Comparison of ENCODE assay signal across 1 cellular context in the genomic region with DNA sequence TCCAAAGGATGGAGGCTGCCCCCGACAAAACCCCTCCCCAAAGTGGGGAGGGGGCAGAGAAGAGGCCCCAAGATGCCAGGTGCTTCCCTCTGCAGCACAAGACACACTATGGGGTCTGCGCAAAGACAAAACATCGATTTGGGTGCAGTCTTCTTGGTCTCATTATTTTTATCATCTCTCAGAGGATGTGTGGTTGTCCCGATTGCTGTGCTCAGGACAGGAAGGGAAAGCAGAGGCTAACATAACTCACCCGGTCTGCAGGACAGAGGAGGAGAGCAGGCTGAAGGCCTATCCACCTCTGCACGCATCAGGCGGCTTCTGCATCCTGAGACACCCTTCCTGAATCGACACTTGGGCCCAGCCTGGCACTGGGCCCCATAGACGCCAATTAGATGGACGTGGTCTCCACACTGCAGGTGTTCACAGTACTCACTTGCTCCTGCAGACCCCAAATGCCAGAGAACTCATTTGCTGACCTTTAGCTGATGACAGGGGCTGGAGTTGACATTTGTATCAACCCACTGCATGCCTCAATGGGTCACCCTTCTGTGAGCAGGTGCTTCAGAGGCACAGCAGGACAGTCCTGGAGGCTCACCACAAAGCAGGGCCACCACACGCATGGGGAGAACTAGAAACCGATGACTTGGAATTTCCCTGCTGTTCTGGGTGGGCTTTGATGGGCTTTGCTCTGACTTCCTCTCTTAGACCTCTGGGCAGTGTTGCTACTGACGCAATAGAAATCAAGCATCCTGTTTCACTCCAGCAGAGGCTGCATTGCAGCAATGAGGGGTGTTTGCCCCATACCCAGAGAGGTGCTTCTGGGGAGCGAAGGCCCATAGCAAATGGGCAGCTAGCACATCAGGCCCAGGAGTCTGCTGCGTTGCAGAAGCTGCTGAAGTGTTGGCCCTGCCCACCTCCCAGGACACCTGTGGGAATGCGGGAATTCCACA.
TF ChIP-seq lines count a peak whose summit lies in the region.

No MANE protein-coding gene starts in this region.

TF ChIP-seq in GM12878, 131 proteins besides CTCF, POLR2A, EP300 and RAD21 (continued from another document and continues in another):
- TF ChIP-seq, protein P1, sequence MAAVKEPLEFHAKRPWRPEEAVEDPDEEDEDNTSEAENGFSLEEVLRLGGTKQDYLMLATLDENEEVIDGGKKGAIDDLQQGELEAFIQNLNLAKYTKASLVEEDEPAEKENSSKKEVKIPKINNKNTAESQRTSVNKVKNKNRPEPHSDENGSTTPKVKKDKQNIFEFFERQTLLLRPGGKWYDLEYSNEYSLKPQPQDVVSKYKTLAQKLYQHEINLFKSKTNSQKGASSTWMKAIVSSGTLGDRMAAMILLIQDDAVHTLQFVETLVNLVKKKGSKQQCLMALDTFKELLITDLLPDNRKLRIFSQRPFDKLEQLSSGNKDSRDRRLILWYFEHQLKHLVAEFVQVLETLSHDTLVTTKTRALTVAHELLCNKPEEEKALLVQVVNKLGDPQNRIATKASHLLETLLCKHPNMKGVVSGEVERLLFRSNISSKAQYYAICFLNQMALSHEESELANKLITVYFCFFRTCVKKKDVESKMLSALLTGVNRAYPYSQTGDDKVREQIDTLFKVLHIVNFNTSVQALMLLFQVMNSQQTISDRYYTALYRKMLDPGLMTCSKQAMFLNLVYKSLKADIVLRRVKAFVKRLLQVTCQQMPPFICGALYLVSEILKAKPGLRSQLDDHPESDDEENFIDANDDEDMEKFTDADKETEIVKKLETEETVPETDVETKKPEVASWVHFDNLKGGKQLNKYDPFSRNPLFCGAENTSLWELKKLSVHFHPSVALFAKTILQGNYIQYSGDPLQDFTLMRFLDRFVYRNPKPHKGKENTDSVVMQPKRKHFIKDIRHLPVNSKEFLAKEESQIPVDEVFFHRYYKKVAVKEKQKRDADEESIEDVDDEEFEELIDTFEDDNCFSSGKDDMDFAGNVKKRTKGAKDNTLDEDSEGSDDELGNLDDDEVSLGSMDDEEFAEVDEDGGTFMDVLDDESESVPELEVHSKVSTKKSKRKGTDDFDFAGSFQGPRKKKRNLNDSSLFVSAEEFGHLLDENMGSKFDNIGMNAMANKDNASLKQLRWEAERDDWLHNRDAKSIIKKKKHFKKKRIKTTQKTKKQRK (IDR thresholded peaks at IDR 0.05; ENCODE audit: low read depth, low read length), result no peak
- no peak for TF ChIP-seq EGR1 (IDR thresholded peaks at IDR 0.05; ENCODE audit: borderline replicate concordance in 1 of 2, low read depth in 2 of 2, low read length in 2 of 2)
- no peak for TF ChIP-seq ZNF274 (IDR thresholded peaks at IDR 0.05; ENCODE audit: insufficient read depth, insufficient read length)
- peak; percentile 98 for TF ChIP-seq SPI1 (IDR thresholded peaks at IDR 0.05; ENCODE audit: borderline replicate concordance, insufficient read depth, low read depth, low read length)
- TF ChIP-seq SIN3A (IDR thresholded peaks at IDR 0.05; ENCODE audit: low read depth, low read length), result no peak
- TF ChIP-seq, protein P2, sequence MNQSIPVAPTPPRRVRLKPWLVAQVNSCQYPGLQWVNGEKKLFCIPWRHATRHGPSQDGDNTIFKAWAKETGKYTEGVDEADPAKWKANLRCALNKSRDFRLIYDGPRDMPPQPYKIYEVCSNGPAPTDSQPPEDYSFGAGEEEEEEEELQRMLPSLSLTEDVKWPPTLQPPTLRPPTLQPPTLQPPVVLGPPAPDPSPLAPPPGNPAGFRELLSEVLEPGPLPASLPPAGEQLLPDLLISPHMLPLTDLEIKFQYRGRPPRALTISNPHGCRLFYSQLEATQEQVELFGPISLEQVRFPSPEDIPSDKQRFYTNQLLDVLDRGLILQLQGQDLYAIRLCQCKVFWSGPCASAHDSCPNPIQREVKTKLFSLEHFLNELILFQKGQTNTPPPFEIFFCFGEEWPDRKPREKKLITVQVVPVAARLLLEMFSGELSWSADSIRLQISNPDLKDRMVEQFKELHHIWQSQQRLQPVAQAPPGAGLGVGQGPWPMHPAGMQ (IDR thresholded peaks at IDR 0.05; ENCODE audit: borderline replicate concordance), result no peak
- TF ChIP-seq BMI1 (IDR thresholded peaks at IDR 0.05; ENCODE audit: borderline replicate concordance), result peak; percentile 59; the same call in 1 of the 2 replicates
- peak; percentile 86 to 89 for TF ChIP-seq BHLHE40 (IDR thresholded peaks at IDR 0.05; ENCODE audit: borderline replicate concordance in 1 of 2, low read depth in 2 of 2, low read length in 1 of 2)
- TF ChIP-seq, protein P3, sequence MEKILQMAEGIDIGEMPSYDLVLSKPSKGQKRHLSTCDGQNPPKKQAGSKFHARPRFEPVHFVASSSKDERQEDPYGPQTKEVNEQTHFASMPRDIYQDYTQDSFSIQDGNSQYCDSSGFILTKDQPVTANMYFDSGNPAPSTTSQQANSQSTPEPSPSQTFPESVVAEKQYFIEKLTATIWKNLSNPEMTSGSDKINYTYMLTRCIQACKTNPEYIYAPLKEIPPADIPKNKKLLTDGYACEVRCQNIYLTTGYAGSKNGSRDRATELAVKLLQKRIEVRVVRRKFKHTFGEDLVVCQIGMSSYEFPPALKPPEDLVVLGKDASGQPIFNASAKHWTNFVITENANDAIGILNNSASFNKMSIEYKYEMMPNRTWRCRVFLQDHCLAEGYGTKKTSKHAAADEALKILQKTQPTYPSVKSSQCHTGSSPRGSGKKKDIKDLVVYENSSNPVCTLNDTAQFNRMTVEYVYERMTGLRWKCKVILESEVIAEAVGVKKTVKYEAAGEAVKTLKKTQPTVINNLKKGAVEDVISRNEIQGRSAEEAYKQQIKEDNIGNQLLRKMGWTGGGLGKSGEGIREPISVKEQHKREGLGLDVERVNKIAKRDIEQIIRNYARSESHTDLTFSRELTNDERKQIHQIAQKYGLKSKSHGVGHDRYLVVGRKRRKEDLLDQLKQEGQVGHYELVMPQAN (conservative IDR thresholded peaks at IDR 0.05), result peak; percentile 58
- peak; percentile 75 for TF ChIP-seq SMAD5 (IDR thresholded peaks at IDR 0.05; ENCODE audit: low read depth)
- TF ChIP-seq ZNF24 (IDR thresholded peaks at IDR 0.05), result no peak
- TF ChIP-seq RB1 (IDR thresholded peaks at IDR 0.05; ENCODE audit: borderline replicate concordance), result no peak; the same call in 1 of the 2 replicates
- peak; percentile 77 for TF ChIP-seq TAF1 (IDR thresholded peaks at IDR 0.05; ENCODE audit: borderline replicate concordance, low read depth, low read length)
- TF ChIP-seq MXI1 (IDR thresholded peaks at IDR 0.05; ENCODE audit: low read depth, low read length), result peak; percentile 44; the same call in 1 of the 2 replicates
- TF ChIP-seq YBX1 (IDR thresholded peaks at IDR 0.05), result no peak
- peak; percentile 91 for TF ChIP-seq MTA2 (IDR thresholded peaks at IDR 0.05; ENCODE audit: low read depth)
- peak; percentile 96 for TF ChIP-seq ZBED1 (IDR thresholded peaks at IDR 0.05; ENCODE audit: borderline replicate concordance)
- no peak for TF ChIP-seq SIX5 (IDR thresholded peaks at IDR 0.05; ENCODE audit: low read depth, low read length, severe bottlenecking)
- TF ChIP-seq YY1 (IDR thresholded peaks at IDR 0.05; ENCODE audit: low read depth, low read length), result peak; percentile 72
- TF ChIP-seq CHD2 (IDR thresholded peaks at IDR 0.05; ENCODE audit: borderline replicate concordance, low read depth, low read length), result peak; percentile 73; the same call in 1 of the 2 replicates
- TF ChIP-seq KDM1A (IDR thresholded peaks at IDR 0.05; ENCODE audit: borderline replicate concordance), result no peak
- TF ChIP-seq POU2F2 (IDR thresholded peaks at IDR 0.05; ENCODE audit: borderline replicate concordance, low read depth, low read length), result peak; percentile 92
- no peak for TF ChIP-seq EZH2 (IDR thresholded peaks at IDR 0.05; ENCODE audit: borderline replicate concordance, control insufficient read depth, low read depth, low read length)
- TF ChIP-seq, protein P4, sequence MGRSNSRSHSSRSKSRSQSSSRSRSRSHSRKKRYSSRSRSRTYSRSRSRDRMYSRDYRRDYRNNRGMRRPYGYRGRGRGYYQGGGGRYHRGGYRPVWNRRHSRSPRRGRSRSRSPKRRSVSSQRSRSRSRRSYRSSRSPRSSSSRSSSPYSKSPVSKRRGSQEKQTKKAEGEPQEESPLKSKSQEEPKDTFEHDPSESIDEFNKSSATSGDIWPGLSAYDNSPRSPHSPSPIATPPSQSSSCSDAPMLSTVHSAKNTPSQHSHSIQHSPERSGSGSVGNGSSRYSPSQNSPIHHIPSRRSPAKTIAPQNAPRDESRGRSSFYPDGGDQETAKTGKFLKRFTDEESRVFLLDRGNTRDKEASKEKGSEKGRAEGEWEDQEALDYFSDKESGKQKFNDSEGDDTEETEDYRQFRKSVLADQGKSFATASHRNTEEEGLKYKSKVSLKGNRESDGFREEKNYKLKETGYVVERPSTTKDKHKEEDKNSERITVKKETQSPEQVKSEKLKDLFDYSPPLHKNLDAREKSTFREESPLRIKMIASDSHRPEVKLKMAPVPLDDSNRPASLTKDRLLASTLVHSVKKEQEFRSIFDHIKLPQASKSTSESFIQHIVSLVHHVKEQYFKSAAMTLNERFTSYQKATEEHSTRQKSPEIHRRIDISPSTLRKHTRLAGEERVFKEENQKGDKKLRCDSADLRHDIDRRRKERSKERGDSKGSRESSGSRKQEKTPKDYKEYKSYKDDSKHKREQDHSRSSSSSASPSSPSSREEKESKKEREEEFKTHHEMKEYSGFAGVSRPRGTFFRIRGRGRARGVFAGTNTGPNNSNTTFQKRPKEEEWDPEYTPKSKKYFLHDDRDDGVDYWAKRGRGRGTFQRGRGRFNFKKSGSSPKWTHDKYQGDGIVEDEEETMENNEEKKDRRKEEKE (IDR thresholded peaks at IDR 0.05), result no peak
- TF ChIP-seq IKZF1 (conservative IDR thresholded peaks at IDR 0.05), result peak; percentile 97
- no peak for TF ChIP-seq CBX3 (IDR thresholded peaks at IDR 0.05; ENCODE audit: borderline replicate concordance, low read depth)
- TF ChIP-seq, protein P5, sequence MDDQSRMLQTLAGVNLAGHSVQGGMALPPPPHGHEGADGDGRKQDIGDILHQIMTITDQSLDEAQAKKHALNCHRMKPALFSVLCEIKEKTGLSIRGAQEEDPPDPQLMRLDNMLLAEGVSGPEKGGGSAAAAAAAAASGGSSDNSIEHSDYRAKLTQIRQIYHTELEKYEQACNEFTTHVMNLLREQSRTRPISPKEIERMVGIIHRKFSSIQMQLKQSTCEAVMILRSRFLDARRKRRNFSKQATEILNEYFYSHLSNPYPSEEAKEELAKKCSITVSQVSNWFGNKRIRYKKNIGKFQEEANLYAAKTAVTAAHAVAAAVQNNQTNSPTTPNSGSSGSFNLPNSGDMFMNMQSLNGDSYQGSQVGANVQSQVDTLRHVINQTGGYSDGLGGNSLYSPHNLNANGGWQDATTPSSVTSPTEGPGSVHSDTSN (IDR thresholded peaks at IDR 0.05; ENCODE audit: insufficient replicate concordance, low read depth, low read length), result no peak
- TF ChIP-seq SUZ12 (IDR thresholded peaks at IDR 0.05; ENCODE audit: unreplicated experiment), result no peak
- TF ChIP-seq, protein P6, sequence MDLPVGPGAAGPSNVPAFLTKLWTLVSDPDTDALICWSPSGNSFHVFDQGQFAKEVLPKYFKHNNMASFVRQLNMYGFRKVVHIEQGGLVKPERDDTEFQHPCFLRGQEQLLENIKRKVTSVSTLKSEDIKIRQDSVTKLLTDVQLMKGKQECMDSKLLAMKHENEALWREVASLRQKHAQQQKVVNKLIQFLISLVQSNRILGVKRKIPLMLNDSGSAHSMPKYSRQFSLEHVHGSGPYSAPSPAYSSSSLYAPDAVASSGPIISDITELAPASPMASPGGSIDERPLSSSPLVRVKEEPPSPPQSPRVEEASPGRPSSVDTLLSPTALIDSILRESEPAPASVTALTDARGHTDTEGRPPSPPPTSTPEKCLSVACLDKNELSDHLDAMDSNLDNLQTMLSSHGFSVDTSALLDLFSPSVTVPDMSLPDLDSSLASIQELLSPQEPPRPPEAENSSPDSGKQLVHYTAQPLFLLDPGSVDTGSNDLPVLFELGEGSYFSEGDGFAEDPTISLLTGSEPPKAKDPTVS (IDR thresholded peaks at IDR 0.05; ENCODE audit: low read depth, low read length), result no peak
- no peak for TF ChIP-seq FOXM1 (IDR thresholded peaks at IDR 0.05; ENCODE audit: low read depth, low read length)
- TF ChIP-seq, protein P7, sequence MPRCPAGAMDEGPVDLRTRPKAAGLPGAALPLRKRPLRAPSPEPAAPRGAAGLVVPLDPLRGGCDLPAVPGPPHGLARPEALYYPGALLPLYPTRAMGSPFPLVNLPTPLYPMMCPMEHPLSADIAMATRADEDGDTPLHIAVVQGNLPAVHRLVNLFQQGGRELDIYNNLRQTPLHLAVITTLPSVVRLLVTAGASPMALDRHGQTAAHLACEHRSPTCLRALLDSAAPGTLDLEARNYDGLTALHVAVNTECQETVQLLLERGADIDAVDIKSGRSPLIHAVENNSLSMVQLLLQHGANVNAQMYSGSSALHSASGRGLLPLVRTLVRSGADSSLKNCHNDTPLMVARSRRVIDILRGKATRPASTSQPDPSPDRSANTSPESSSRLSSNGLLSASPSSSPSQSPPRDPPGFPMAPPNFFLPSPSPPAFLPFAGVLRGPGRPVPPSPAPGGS (IDR thresholded peaks at IDR 0.05; ENCODE audit: borderline replicate concordance, insufficient read depth, low read depth, low read length, poor library complexity, severe bottlenecking), result peak; percentile 85
- no peak; the same call in 1 of the 2 replicates for TF ChIP-seq SMC3 (IDR thresholded peaks at IDR 0.05; ENCODE audit: borderline replicate concordance, low read length)
- TF ChIP-seq ZNF207 (IDR thresholded peaks at IDR 0.05; ENCODE audit: borderline replicate concordance), result peak; percentile 18; the same call in 1 of the 2 replicates
- 0 out of 2 replicates have a peak, but pooled peaks have one; percentile 43 for TF ChIP-seq ZNF217 (IDR thresholded peaks at IDR 0.05)
- TF ChIP-seq SREBF1 (IDR thresholded peaks at IDR 0.05; ENCODE audit: low read length), result no peak
- TF ChIP-seq MEF2A (IDR thresholded peaks at IDR 0.05; ENCODE audit: insufficient read depth, low read depth, low read length), result peak; percentile 76
- no peak for TF ChIP-seq NR2C2 (IDR thresholded peaks at IDR 0.05; ENCODE audit: borderline replicate concordance, control insufficient read depth, insufficient read length, low read depth)
- TF ChIP-seq RELA (IDR thresholded peaks at IDR 0.05; ENCODE audit: borderline replicate concordance, partially characterized antibody), result peak; percentile 98
- TF ChIP-seq SP1 (IDR thresholded peaks at IDR 0.05; ENCODE audit: low read depth, low read length), result peak; percentile 80
- TF ChIP-seq NR2F1 (conservative IDR thresholded peaks at IDR 0.05), result peak; percentile 96
- TF ChIP-seq HDAC6 (IDR thresholded peaks at IDR 0.05; ENCODE audit: unreplicated experiment), result no peak
- TF ChIP-seq POLR2AphosphoS5 (IDR thresholded peaks at IDR 0.05; ENCODE audit: low read length), result peak; percentile 92
- TF ChIP-seq, protein P8, sequence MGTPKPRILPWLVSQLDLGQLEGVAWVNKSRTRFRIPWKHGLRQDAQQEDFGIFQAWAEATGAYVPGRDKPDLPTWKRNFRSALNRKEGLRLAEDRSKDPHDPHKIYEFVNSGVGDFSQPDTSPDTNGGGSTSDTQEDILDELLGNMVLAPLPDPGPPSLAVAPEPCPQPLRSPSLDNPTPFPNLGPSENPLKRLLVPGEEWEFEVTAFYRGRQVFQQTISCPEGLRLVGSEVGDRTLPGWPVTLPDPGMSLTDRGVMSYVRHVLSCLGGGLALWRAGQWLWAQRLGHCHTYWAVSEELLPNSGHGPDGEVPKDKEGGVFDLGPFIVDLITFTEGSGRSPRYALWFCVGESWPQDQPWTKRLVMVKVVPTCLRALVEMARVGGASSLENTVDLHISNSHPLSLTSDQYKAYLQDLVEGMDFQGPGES (IDR thresholded peaks at IDR 0.05), result no peak
- TF ChIP-seq NR2C1 (IDR thresholded peaks at IDR 0.05), result peak; percentile 54
- TF ChIP-seq FOS (IDR thresholded peaks at IDR 0.05; ENCODE audit: borderline replicate concordance, extremely low read depth, insufficient read length), result no peak
- peak; percentile 91 for TF ChIP-seq ATF7 (IDR thresholded peaks at IDR 0.05; ENCODE audit: low read depth)
